ENCODE assay signal across 11 cellular contexts in genomic region chr6:33905081-33905609, GRCh38.
DNase-seq lines count a peak whose midpoint lies in the region; ATAC-seq, FAIRE-seq and TF ChIP-seq lines count a peak whose summit lies in the region.
"Had no signal": no experiment of that assay in that cellular context is flagged by ENCODE, and none has a peak within 500 bp of the region (broad histone marks: within the 10 kb centered on the region; RNA-seq: fewer than 3 reads in every experiment).

No MANE protein-coding gene starts in this region.

- peak overlapping the region; percentile 92 for H3K27ac Mint-ChIP-seq in T-helper 17 cell
- no peak overlapping the region for H3K27ac Mint-ChIP-seq in stimulated activated memory B cell treated with anti-CD40 and anti-IgM and Interleukin-4, amounts not matched to agents 10 μg/mL and 1 μg/mL and 100 μg/mL, for 72 hours

- H3K4me3 ChIP-seq in bronchial epithelial cell (ENCODE audit: low read depth, low read length): no peak overlapping the region

- ATAC-seq in T-helper 17 cell (peak; percentile 77), HG02938 (IDR thresholded peaks at IDR 0.05; ENCODE audit: unreplicated experiment) (no peak)
- peak; percentile 37 for ATAC-seq in stimulated activated memory B cell treated with anti-CD40 and anti-IgM and Interleukin-4, amounts not matched to agents 10 μg/mL and 1 μg/mL and 100 μg/mL, for 72 hours

- no peaks in the 10 kb centered on the region for H3K9me3 ChIP-seq in T-helper 17 cell (ENCODE audit: control insufficient read depth, low read length, poor library complexity, severe bottlenecking)
- H3K9me3 ChIP-seq: BE2C had no signal

- H3K27me3 ChIP-seq in bronchial epithelial cell (ENCODE audit: control insufficient read depth, insufficient read depth, low read length): peaks cover 4% of the 10 kb centered on the region
- H3K27me3 ChIP-seq: BE2C had no signal

- no peak for TF ChIP-seq CTCF in bronchial epithelial cell (IDR thresholded peaks at IDR 0.05; ENCODE audit: insufficient read depth, low read length, severe bottlenecking)

- no peaks in the 10 kb centered on the region for H3K36me3 ChIP-seq in bronchial epithelial cell (ENCODE audit: control insufficient read depth, insufficient read depth, low read length)
- H3K36me3 ChIP-seq: BE2C had no signal

- no peaks in the 10 kb centered on the region for H3K36me3 Mint-ChIP-seq in T-helper 17 cell (ENCODE audit: low read depth)
- no peaks in the 10 kb centered on the region for H3K36me3 Mint-ChIP-seq in stimulated activated memory B cell treated with anti-CD40 and anti-IgM and Interleukin-4, amounts not matched to agents 10 μg/mL and 1 μg/mL and 100 μg/mL, for 72 hours

- H3K9me3 Mint-ChIP-seq in stimulated activated memory B cell treated with anti-CD40 and anti-IgM and Interleukin-4, amounts not matched to agents 10 μg/mL and 1 μg/mL and 100 μg/mL, for 72 hours: no peaks in the 10 kb centered on the region

- peaks cover 51% of the 10 kb centered on the region for H3K4me1 Mint-ChIP-seq in T-helper 17 cell
- H3K4me1 Mint-ChIP-seq in stimulated activated memory B cell treated with anti-CD40 and anti-IgM and Interleukin-4, amounts not matched to agents 10 μg/mL and 1 μg/mL and 100 μg/mL, for 72 hours: peaks cover 15% of the 10 kb centered on the region

- FAIRE-seq in bronchial epithelial cell (lab: Jason Lieb, UNC): no peak
- FAIRE-seq: endothelial cell of umbilical vein had no signal

- peak overlapping the region; percentile 89 for H3K4me3 Mint-ChIP-seq in T-helper 17 cell
- H3K4me3 Mint-ChIP-seq in stimulated activated memory B cell treated with anti-CD40 and anti-IgM and Interleukin-4, amounts not matched to agents 10 μg/mL and 1 μg/mL and 100 μg/mL, for 72 hours: no peak overlapping the region

- no peaks in the 10 kb centered on the region for H3K27me3 Mint-ChIP-seq in T-helper 17 cell
- peaks cover 31% of the 10 kb centered on the region for H3K27me3 Mint-ChIP-seq in stimulated activated memory B cell treated with anti-CD40 and anti-IgM and Interleukin-4, amounts not matched to agents 10 μg/mL and 1 μg/mL and 100 μg/mL, for 72 hours

- DNase-seq in activated gamma-delta T cell treated with Interleukin-2 at 50 U/mL for 16 hours (peak; percentile 60), activated gamma-delta T cell (lab: John Stamatoyannopoulos, UW) (no peak), T-helper 17 cell (peak in 2 of 3 donors; percentile 22 to 30), bronchial epithelial cell (ENCODE audit: low read depth) (peak; percentile 18), EL (no peak), NCI-H2196 treated with DMSO at 0.1 percent for 48 hours (lab: John Stamatoyannopoulos, UW; ENCODE audit: unreplicated experiment) (no peak)
- DNase-seq: BE2C, NCI-H2171 had no signal

Comparison
In these comparisons a context has a peak if more than half of its experiments do, and no peak if none do; other contexts are left out.
1. DNase-seq: peak in activated gamma-delta T cell treated with Interleukin-2 at 50 U/mL for 16 hours (single experiment), T-helper 17 cell (2 of 3) and bronchial epithelial cell (single experiment); none in activated gamma-delta T cell (single experiment), EL (single experiment) and NCI-H2196 treated with DMSO at 0.1 percent for 48 hours (single experiment).